ENCODE assay signal across 8 cellular contexts in the genomic region with DNA sequence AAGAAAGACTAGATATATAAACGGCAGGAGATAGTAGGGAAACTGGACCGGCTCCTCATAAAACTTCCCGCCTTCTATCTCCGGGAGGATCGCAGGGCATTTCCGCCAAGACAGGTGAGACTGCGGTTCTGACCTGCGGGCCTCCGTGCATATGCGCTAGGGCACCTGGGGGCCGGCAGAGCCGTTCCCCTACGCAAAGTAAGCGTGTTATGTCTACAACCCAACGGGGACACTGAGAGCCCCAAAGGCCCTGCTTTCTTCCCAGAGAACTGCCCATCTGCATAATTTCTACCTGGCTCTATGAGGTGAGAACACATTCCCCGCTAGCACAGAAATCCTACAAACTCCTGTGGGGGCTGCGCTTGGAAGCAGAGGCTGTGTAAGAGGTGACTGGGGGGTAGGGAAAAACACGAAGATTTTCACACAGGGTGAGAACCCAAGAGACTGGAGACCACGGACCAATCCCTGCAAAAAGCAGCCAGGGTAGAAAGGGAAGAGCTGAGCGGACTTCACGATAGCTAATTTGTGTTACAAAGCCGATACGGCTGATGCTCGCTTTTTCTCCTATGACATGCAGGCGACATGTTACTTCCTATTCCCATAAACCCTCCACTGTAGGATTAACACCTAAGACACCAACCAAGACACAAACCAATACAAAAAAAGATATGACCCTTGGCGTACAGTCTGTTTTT. TPM values are rescaled to one million over a fixed set of nuclear protein-coding genes. Genes with fewer than 3 reads are reported as not detected.
A peak's percentile ranks its signal among the peaks of the same experiment; 100 is the strongest.
DNase-seq lines count a peak whose midpoint lies in the region; ATAC-seq and TF ChIP-seq lines count a peak whose summit lies in the region.
"Not testable (repeated sequence)": the region's sequence is repeated elsewhere in the genome, so short reads cannot be mapped to it uniquely, and the experiment has no call there.

No MANE protein-coding gene starts in this region.

- not testable (repeated sequence) for TF ChIP-seq CTCF in WTC11 (IDR thresholded peaks at IDR 0.05)

- H3K4me1 ChIP-seq in CD4-positive, alpha-beta memory T cell (ENCODE audit: insufficient read depth, low read length) = not testable (repeated sequence)

- not testable (repeated sequence) for H3K4me3 ChIP-seq in CD4-positive, alpha-beta memory T cell (ENCODE audit: low read length in 2 of 2)

- H3K27me3 ChIP-seq in CD4-positive, alpha-beta memory T cell (ENCODE audit: insufficient read depth, low read length) = not testable (repeated sequence)

- not testable (repeated sequence) for H3K36me3 Mint-ChIP-seq in CD4-positive, alpha-beta memory T cell; WTC11

- H3K4me3 Mint-ChIP-seq in CD4-positive, alpha-beta memory T cell; WTC11: not testable (repeated sequence)

- CTCF ChIA-PET in CD4-positive, alpha-beta memory T cell (lab: Charles Lee; ENCODE audit: partially characterized antibody); WTC11 (lab: Charles Lee): not testable (repeated sequence)

- peak in 1 of 5 donors; percentile 76 for DNase-seq in CD4-positive, alpha-beta memory T cell
- DNase-seq in NCI-H345 treated with DMSO at 0.1 percent for 48 hours (lab: John Stamatoyannopoulos, UW; ENCODE audit: unreplicated experiment) (peak; percentile 46), cerebellar cortex (ENCODE audit: low spot score) (peak; percentile 94), kidney glomerular epithelial cell (lab: John Stamatoyannopoulos, UW) (peak; percentile 96)
- DNase-seq in WTC11 (ENCODE audit: low spot score) = not testable (repeated sequence)
- DNase-seq in stimulated activated CD4-positive, alpha-beta T cell treated with anti-CD3 and anti-CD28 coated beads, Interleukin-1b, Interleukin-23, amount 100 ng/mL, for 4 hours (ENCODE audit: low read depth in 2 of 2) = peak; percentile 34 to 43

- POLR2A ChIA-PET in CD4-positive, alpha-beta memory T cell (lab: Charles Lee; ENCODE audit: partially characterized antibody) = interaction anchor here (0.7 to 2.1 kb wide), 14 partner anchors 14 to 401 kb away, joined by 3 to 20 read pairs (median 3); a partner anchor contains a TSS
- POLR2A ChIA-PET in WTC11 (lab: Charles Lee) = not testable (repeated sequence)

- peak overlapping the region; percentile 76 for H3K27ac ChIP-seq in CD4-positive, alpha-beta memory T cell (ENCODE audit: low read depth, low read length)

- not testable (repeated sequence) for H3K4me1 Mint-ChIP-seq in CD4-positive, alpha-beta memory T cell; WTC11

- not testable (repeated sequence) for H3K36me3 ChIP-seq in CD4-positive, alpha-beta memory T cell (ENCODE audit: insufficient read depth, low read length)

- intact Hi-C loops in CD4-positive, alpha-beta memory T cell (cut with micrococcal nuclease) = not testable (repeated sequence)

- H3K27ac Mint-ChIP-seq in CD4-positive, alpha-beta memory T cell; WTC11: not testable (repeated sequence)

- not testable (repeated sequence) for H3K27me3 Mint-ChIP-seq in CD4-positive, alpha-beta memory T cell; WTC11 (ENCODE audit: low read depth)

- ATAC-seq in GM19372 (IDR thresholded peaks at IDR 0.05; ENCODE audit: low read depth, unreplicated experiment) = peak; percentile 96
- peak; percentile 98 for ATAC-seq in HG03439 (IDR thresholded peaks at IDR 0.05; ENCODE audit: unreplicated experiment)
- ATAC-seq in WTC11 = peak; percentile 99

- not testable (repeated sequence) for H3K9me3 ChIP-seq in CD4-positive, alpha-beta memory T cell (ENCODE audit: control insufficient read depth in 1 of 2, low read length in 2 of 2)

- not testable (repeated sequence) for H3K9me3 Mint-ChIP-seq in CD4-positive, alpha-beta memory T cell; WTC11

TF ChIP-seq in WTC11, 78 proteins besides CTCF, POLR2A, EP300 and RAD21:
- TF ChIP-seq, protein P1, sequence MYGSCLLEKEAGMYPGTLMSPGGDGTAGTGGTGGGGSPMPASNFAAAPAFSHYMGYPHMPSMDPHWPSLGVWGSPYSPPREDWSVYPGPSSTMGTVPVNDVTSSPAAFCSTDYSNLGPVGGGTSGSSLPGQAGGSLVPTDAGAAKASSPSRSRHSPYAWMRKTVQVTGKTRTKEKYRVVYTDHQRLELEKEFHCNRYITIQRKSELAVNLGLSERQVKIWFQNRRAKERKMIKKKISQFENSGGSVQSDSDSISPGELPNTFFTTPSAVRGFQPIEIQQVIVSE (CRISPR knock-in tag; IDR thresholded peaks at IDR 0.05; ENCODE audit: borderline replicate concordance) = peak; percentile 43; the same call in 1 of the 2 replicates
- 0 out of 2 replicates have a peak, but pooled peaks have one; percentile 41 for TF ChIP-seq PRRX2 (CRISPR knock-in tag; IDR thresholded peaks at IDR 0.05)
- TF ChIP-seq EMX1 (CRISPR knock-in tag; IDR thresholded peaks at IDR 0.05) = peak; percentile 80; the same call in 1 of the 2 replicates
- TF ChIP-seq ZNF671 (CRISPR knock-in tag; IDR thresholded peaks at IDR 0.05) = peak; percentile 70; the same call in 1 of the 2 replicates
- peak; percentile 79 for TF ChIP-seq NFATC4 (CRISPR knock-in tag; IDR thresholded peaks at IDR 0.05)
- TF ChIP-seq SOX15 (CRISPR knock-in tag; IDR thresholded peaks at IDR 0.05) = 0 out of 2 replicates have a peak, but pooled peaks have one; percentile 40
TF ChIP-seq in WTC11: peak in this region for 6; not testable (repeated sequence) for 72.

RNA-seq across cellular contexts. Expression of a gene that starts 0.5 kb away (rescaled TPM):
- total RNA-seq in CD4-positive, alpha-beta memory T cell = 1,000 to 10,000 TPM; 3,010 to 3,866 TPM
- polyA plus RNA-seq in CD4-positive, alpha-beta memory T cell = not detected
- 1,028 to 1,267 TPM (median 1,197 TPM) in 3 replicates for total RNA-seq in WTC11 (2021)
